In genomic region chr16:47528431-47528830, GRCh38 we compare ENCODE assay signal across 22 cellular contexts.
DNase-seq lines count a peak whose midpoint lies in the region; ATAC-seq and TF ChIP-seq lines count a peak whose summit lies in the region.
"Had no signal": no experiment of that assay in that cellular context is flagged by ENCODE, and none has a peak within 500 bp of the region (broad histone marks: within the 10 kb centered on the region; RNA-seq: fewer than 3 reads in every experiment).

No MANE protein-coding gene starts in this region.

- CTCF ChIA-PET in mammary epithelial cell (lab: Charles Lee; ENCODE audit: low non-redundant PET): no interaction called here
- CTCF ChIA-PET in MCF 10A (lab: Yijun Ruan, JAX): no interaction called here

- H3K79me2 ChIP-seq in mammary epithelial cell (ENCODE audit: insufficient read depth, low read length): no peaks in the 10 kb centered on the region
- H3K79me2 ChIP-seq in hepatocyte: no peaks in the 10 kb centered on the region

- TF ChIP-seq CTCF in mammary epithelial cell (conservative IDR thresholded peaks at IDR 0.05 in 1 of 2, IDR thresholded peaks at IDR 0.05 in 1 of 2; ENCODE audit: extremely low read depth in 1 of 2, insufficient read depth in 1 of 2, low read depth in 1 of 2, low read length in 2 of 2) (no peak), MCF 10A (IDR thresholded peaks at IDR 0.05; ENCODE audit: unreplicated experiment) (no peak), hepatocyte (IDR thresholded peaks at IDR 0.05; ENCODE audit: poor library complexity) (no peak)

- intact Hi-C loops in mammary epithelial cell (cut with micrococcal nuclease): no loop called here
- intact Hi-C loops in MCF 10A (cut with micrococcal nuclease): no loop called here

- H3K27me3 Mint-ChIP-seq in MCF 10A (ENCODE audit: insufficient read depth, unreplicated experiment): no peaks in the 10 kb centered on the region
- H3K27me3 Mint-ChIP-seq: CD4-positive, alpha-beta memory T cell; IgD-negative memory B cell had no signal

- no peaks in the 10 kb centered on the region for H3K27me3 ChIP-seq in mammary epithelial cell (ENCODE audit: insufficient read depth, low read length)
- H3K27me3 ChIP-seq in hepatocyte: no peaks in the 10 kb centered on the region

- WGBS in mammary epithelial cell (ENCODE audit: low coverage, missing lambda C conversion rate): 23% methylated on average over 4 of the region's 4 CpGs
- 94% methylated on average over 3 of the region's 4 CpGs for WGBS in hepatocyte (ENCODE audit: low lambda C conversion rate, missing lambda C conversion rate)

- BruUV-seq in mammary epithelial cell (replicated peaks; lab: Mats Ljungman, UMichigan) (no TSS peak), MCF 10A (replicated peaks; lab: Mats Ljungman, UMichigan) (no TSS peak)

- H3K9ac ChIP-seq in mammary epithelial cell (ENCODE audit: insufficient read depth, low read length): no peak overlapping the region
- H3K9ac ChIP-seq: GM23248 had no signal

- H3K4me3 ChIP-seq in mammary epithelial cell (replicated peaks in 1 of 3; ENCODE audit: insufficient read depth in 1 of 3, low read depth in 2 of 3, low read length in 3 of 3) (no peak overlapping the region), hepatocyte (no peak overlapping the region)
- H3K4me3 ChIP-seq: A549, GM12878, GM23248, HAP-1 had no signal

- H3K4me2 ChIP-seq in mammary epithelial cell (ENCODE audit: insufficient read depth, low read depth, low read length) (no peak overlapping the region), hepatocyte (no peak overlapping the region)
- H3K4me2 ChIP-seq: A549 had no signal

- H3K36me3 ChIP-seq in mammary epithelial cell (ENCODE audit: insufficient read depth, low read length) (no peaks in the 10 kb centered on the region), hepatocyte (replicated peaks; ENCODE audit: insufficient read depth, low read depth) (no peaks in the 10 kb centered on the region)
- H3K36me3 ChIP-seq: HAP-1 had no signal

- H2AFZ ChIP-seq in mammary epithelial cell (ENCODE audit: low read depth, low read length) (no peak overlapping the region), hepatocyte (no peak overlapping the region)
- H2AFZ ChIP-seq: GM23248 had no signal

- peaks cover 5% of the 10 kb centered on the region for H3K36me3 Mint-ChIP-seq in MCF 10A (ENCODE audit: insufficient read depth, unreplicated experiment)

- DNase-seq in mammary epithelial cell (peak; percentile 35), MCF 10A (ENCODE audit: unreplicated experiment) (no peak), astrocyte of the hippocampus (ENCODE audit: low read depth, low spot score) (peak; percentile 35), fibroblast of peridontal ligament (ENCODE audit: extremely low read depth) (peak; percentile 16), hepatocyte (ENCODE audit: low spot score) (no peak), DMS153 (lab: John Stamatoyannopoulos, UW) (no peak)
- DNase-seq: AML-193, Calu3, DMS53, DND-41, EL, GM23248, KBM-7 had no signal

- ATAC-seq in HG02981 (IDR thresholded peaks at IDR 0.05; ENCODE audit: unreplicated experiment): no peak
- ATAC-seq: A549, GM12878 had no signal

- H3K4me3 Mint-ChIP-seq in MCF 10A (ENCODE audit: unreplicated experiment): no peak overlapping the region
- H3K4me3 Mint-ChIP-seq: CD4-positive, alpha-beta memory T cell; IgD-negative memory B cell had no signal

- in situ Hi-C loops in mammary epithelial cell (cut with MboI; ENCODE audit: low sequenced_read_pairs in 2 of 2): no loop called here

- H3K27ac Mint-ChIP-seq in MCF 10A (ENCODE audit: low read depth, unreplicated experiment): no peak overlapping the region
- H3K27ac Mint-ChIP-seq: IgD-negative memory B cell had no signal

- H3K9me3 ChIP-seq in mammary epithelial cell (replicated peaks; ENCODE audit: insufficient read depth, low read length) (no peaks in the 10 kb centered on the region), hepatocyte (ENCODE audit: low read depth) (no peaks in the 10 kb centered on the region)
- H3K9me3 ChIP-seq: A549, HAP-1 had no signal

- H3K9me3 Mint-ChIP-seq in MCF 10A (ENCODE audit: unreplicated experiment): no peaks in the 10 kb centered on the region

- dilution Hi-C loops in mammary epithelial cell (cut with HindIII; ENCODE audit: low sequenced_read_pairs): no loop called here

- no peak overlapping the region for H3K27ac ChIP-seq in mammary epithelial cell (ENCODE audit: insufficient read depth, low read depth, low read length)
- no peak overlapping the region for H3K27ac ChIP-seq in hepatocyte
- H3K27ac ChIP-seq: 22Rv1, A549, C4-2B, GM23248, HL-60 had no signal

- POLR2A ChIA-PET in MCF 10A (lab: Yijun Ruan, JAX): no interaction called here

- no peaks in the 10 kb centered on the region for H3K9me2 ChIP-seq in hepatocyte (replicated peaks; ENCODE audit: insufficient read depth)

- H3K4me1 Mint-ChIP-seq in MCF 10A (ENCODE audit: insufficient read depth, unreplicated experiment): no peaks in the 10 kb centered on the region

- H4K20me1 ChIP-seq in mammary epithelial cell (ENCODE audit: insufficient read depth, low read length) (no peaks in the 10 kb centered on the region), hepatocyte (ENCODE audit: insufficient read depth, poor library complexity, severe bottlenecking) (no peaks in the 10 kb centered on the region)

- H3K4me1 ChIP-seq in mammary epithelial cell (ENCODE audit: insufficient read depth, low read length) (no peaks in the 10 kb centered on the region), hepatocyte (ENCODE audit: insufficient read depth) (no peaks in the 10 kb centered on the region)

Comparison
In these comparisons a context has a peak if more than half of its experiments do, and no peak if none do; other contexts are left out.
1. DNase-seq: peak in mammary epithelial cell (single experiment), astrocyte of the hippocampus (single experiment) and fibroblast of peridontal ligament (single experiment); none in MCF 10A (single experiment), hepatocyte (single experiment) and DMS153 (single experiment).